Comparison of ENCODE assay signal across 1 cellular context in genomic region chr19:49378501-49378900, GRCh38.
A peak's percentile ranks its signal among the peaks of the same experiment; 100 is the strongest.
TF ChIP-seq lines count a peak whose summit lies in the region.

No MANE protein-coding gene starts in this region.

TF ChIP-seq in K562, 482 proteins besides CTCF, POLR2A, EP300 and RAD21:
- 0 out of 2 replicates have a peak, but pooled peaks have one; percentile 22 for TF ChIP-seq ESRRA (IDR thresholded peaks at IDR 0.05; ENCODE audit: borderline replicate concordance, low read depth)
- no peak for TF ChIP-seq CAMTA2 (CRISPR knock-in tag; conservative IDR thresholded peaks at IDR 0.05)
- no peak for TF ChIP-seq PRMT5 (CRISPR knock-in tag; IDR thresholded peaks at IDR 0.05)
